In the genomic region with DNA sequence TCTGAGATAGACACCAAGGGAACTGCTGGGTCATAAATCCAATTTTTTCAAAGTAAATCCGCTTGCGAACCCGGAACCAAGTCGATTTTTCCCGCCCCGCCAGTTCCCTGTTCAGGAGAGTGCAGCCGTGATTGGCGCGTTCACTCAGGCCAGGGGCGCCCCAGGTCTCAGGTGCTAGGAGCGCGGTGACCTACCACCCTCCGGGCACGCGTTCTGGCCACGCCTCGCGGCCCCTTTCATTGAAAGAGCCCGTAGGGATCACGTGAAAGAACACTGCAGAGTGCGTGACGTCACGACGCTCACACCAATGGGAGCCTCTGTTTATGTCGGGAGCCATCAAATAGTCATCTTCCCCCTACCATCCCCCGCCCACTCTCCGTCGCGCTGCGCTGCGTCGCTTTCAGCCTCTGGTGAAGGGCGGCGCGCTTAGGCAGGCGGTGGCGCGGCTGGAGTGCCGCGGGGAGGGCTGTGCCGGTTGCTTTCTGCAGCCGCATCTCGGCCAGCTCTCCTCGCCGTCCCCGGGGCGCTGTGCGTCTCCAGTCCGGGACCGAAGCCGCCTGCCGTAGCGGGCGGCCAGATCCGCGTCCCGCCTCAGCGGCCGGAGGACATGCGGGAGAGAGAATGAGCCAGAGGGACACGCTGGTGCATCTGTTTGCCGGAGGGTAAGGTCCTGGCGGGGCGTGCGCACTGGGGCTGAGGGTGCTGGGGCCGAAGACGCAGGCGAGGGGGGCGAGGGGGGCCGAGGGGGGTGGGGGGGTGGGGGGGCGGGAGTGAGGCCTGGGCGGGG, we compare ENCODE assay signal across 8 cellular contexts. TPM values are rescaled to one million over a fixed set of nuclear protein-coding genes. Genes with fewer than 3 reads are reported as not detected.
DNase-seq lines count a peak whose midpoint lies in the region; ATAC-seq, FAIRE-seq and TF ChIP-seq lines count a peak whose summit lies in the region.

A gene with protein sequence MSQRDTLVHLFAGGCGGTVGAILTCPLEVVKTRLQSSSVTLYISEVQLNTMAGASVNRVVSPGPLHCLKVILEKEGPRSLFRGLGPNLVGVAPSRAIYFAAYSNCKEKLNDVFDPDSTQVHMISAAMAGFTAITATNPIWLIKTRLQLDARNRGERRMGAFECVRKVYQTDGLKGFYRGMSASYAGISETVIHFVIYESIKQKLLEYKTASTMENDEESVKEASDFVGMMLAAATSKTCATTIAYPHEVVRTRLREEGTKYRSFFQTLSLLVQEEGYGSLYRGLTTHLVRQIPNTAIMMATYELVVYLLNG (plus strand): TSS at position 403 of the 787 bp plus-strand sequence. CDS start 219 bp downstream, at position 622.

- peak within 1 kb of the TSS; percentile 61 to 94 (median 86) for H3K4me3 ChIP-seq in esophagus squamous epithelium

- peak; percentile 97 for DNase-seq in DMS79 (lab: John Stamatoyannopoulos, UW)
- peak; percentile 90 for DNase-seq in RCC 7860 (ENCODE audit: low spot score)
- peak; percentile 96 to 98 for DNase-seq in activated T-cell treated with anti-CD3 and anti-CD28 coated beads, Interleukin-2, amount 50 U/mL, for 72 hours
- peak; percentile 85 for DNase-seq in esophagus squamous epithelium (lab: John Stamatoyannopoulos, UW)
- DNase-seq in myocyte (ENCODE audit: low read depth) = peak; percentile 99
- DNase-seq in stimulated activated CD8-positive, alpha-beta memory T cell treated with anti-CD3 and anti-CD28 coated beads, Interleukin-7, amount 100 ng/mL, for 48 hours (ENCODE audit: extremely low read depth in 1 of 2, low read depth in 1 of 2) = peak; percentile 90 to 96

- H3K4me1 Mint-ChIP-seq in activated T-cell treated with anti-CD3 and anti-CD28 coated beads, Interleukin-2, amount 50 U/mL, for 72 hours (ENCODE audit: low read depth) = peaks cover 44% of the 10 kb centered on the region

- WGBS in esophagus squamous epithelium, 2 donors = 0 to 3% methylated on average over 12 to 15 of the region's 72 CpGs

- peak within 1 kb of the TSS; percentile 93 to 98 for H3K4me3 Mint-ChIP-seq in activated T-cell treated with anti-CD3 and anti-CD28 coated beads, Interleukin-2, amount 50 U/mL, for 72 hours

- H3K36me3 ChIP-seq in KOPT-K1 (ENCODE audit: insufficient read depth, low read length) (peaks cover 17% of the 10 kb centered on the region), esophagus squamous epithelium (no peaks in the 10 kb centered on the region)

- no peaks in the 10 kb centered on the region for H3K9me3 ChIP-seq in KOPT-K1 (ENCODE audit: insufficient read depth, low read length, poor library complexity, severe bottlenecking)
- H3K9me3 ChIP-seq in esophagus squamous epithelium = no peaks in the 10 kb centered on the region

- peak in 3 of 6 experiments; percentile 5 to 32 (median 13) for TF ChIP-seq CTCF in esophagus squamous epithelium (IDR thresholded peaks at IDR 0.05)

- H3K36me3 Mint-ChIP-seq in activated T-cell treated with anti-CD3 and anti-CD28 coated beads, Interleukin-2, amount 50 U/mL, for 72 hours (ENCODE audit: insufficient read depth in 2 of 2) = peaks cover 3 to 7% of the 10 kb centered on the region in 2 donors

- peak; percentile 86 for FAIRE-seq in RCC 7860 (lab: Jason Lieb, UNC)

- peak within 1 kb of the TSS; percentile 83 for H3K27ac ChIP-seq in KOPT-K1 (ENCODE audit: low read depth, low read length, poor library complexity, severe bottlenecking)
- peak within 1 kb of the TSS; percentile 91 to 97 (median 95) for H3K27ac ChIP-seq in esophagus squamous epithelium

- ATAC-seq in GM21786 (IDR thresholded peaks at IDR 0.05; ENCODE audit: unreplicated experiment) = peak; percentile 98
- peak; percentile 97 to 98 for ATAC-seq in activated T-cell treated with anti-CD3 and anti-CD28 coated beads, Interleukin-2, amount 50 U/mL, for 72 hours (replicated peaks in 1 of 2)

- H3K9me3 Mint-ChIP-seq in activated T-cell treated with anti-CD3 and anti-CD28 coated beads, Interleukin-2, amount 50 U/mL, for 72 hours = peaks cover 0 to 2% of the 10 kb centered on the region in 2 donors

- no peaks in the 10 kb centered on the region for H3K27me3 Mint-ChIP-seq in activated T-cell treated with anti-CD3 and anti-CD28 coated beads, Interleukin-2, amount 50 U/mL, for 72 hours (ENCODE audit: low read depth)

- TF ChIP-seq POLR2A in esophagus squamous epithelium (IDR thresholded peaks at IDR 0.05) = peak in 3 of 4 donors; percentile 94 to 98 (median 96)

- peaks cover 5 to 37% (median 15%) of the 10 kb centered on the region in 3 donors for H3K4me1 ChIP-seq in esophagus squamous epithelium

- no peaks in the 10 kb centered on the region for H3K27me3 ChIP-seq in esophagus squamous epithelium

- H3K27ac Mint-ChIP-seq in activated T-cell treated with anti-CD3 and anti-CD28 coated beads, Interleukin-2, amount 50 U/mL, for 72 hours = peak within 1 kb of the TSS; percentile 91

- intact Hi-C loops in esophagus squamous epithelium (cut with DNase I) = no loop called here

RNA-seq across cellular contexts. Expression of the gene that starts here (rescaled TPM):
- 10 to 100 TPM; 67.5 to 83.6 TPM for total RNA-seq in activated T-cell treated with anti-CD3 and anti-CD28 coated beads, Interleukin-2, amount 50 U/mL, for 72 hours
- total RNA-seq in esophagus squamous epithelium = 10 to 100 TPM in 3 of 4 donors, 1 to 10 TPM in 1; 9.9 to 49.0 (median 22.1) TPM
- 42.7 and 67.8 TPM in 2 replicates for total RNA-seq in myocyte
- 24.7 TPM for polyA plus RNA-seq in myocyte (2012)

Comparison
In these comparisons a context has a peak if more than half of its experiments do, and no peak if none do; other contexts are left out.
1. Peak in every context shown above with its lines: DNase-seq, ATAC-seq, H3K4me3 ChIP-seq and H3K27ac ChIP-seq.